Comparison of ENCODE assay signal across 22 cellular contexts in genomic region chr16:13631916-13632315, GRCh38.
"Had no signal": no experiment of that assay in that cellular context is flagged by ENCODE, and none has a peak within 500 bp of the region (broad histone marks: within the 10 kb centered on the region; RNA-seq: fewer than 3 reads in every experiment).

No MANE protein-coding gene starts in this region.

- H3K9me3 ChIP-seq: adrenal gland had no signal

- H3K4me1 Mint-ChIP-seq: activated naive CD8-positive, alpha-beta T cell treated with anti-CD3 and anti-CD28 coated beads, Interleukin-2, amount 10 ng/mL, durations not matched to agents 7 days and 5 days had no signal

- ATAC-seq: activated CD8-positive, alpha-beta T cell treated with anti-CD3 and anti-CD28 coated beads for 36 hours; activated T-cell treated with anti-CD3 and anti-CD28 coated beads, Interleukin-2, amount 50 U/mL, for 72 hours had no signal

- H3K27me3 Mint-ChIP-seq: activated CD8-positive, alpha-beta T cell treated with anti-CD3 and anti-CD28 coated beads for 36 hours had no signal

- H3K9me3 Mint-ChIP-seq: activated CD8-positive, alpha-beta T cell treated with anti-CD3 and anti-CD28 coated beads for 36 hours had no signal

- H3K27ac ChIP-seq: adrenal gland, PC-9, VCaP had no signal

- H3K4me3 Mint-ChIP-seq: activated CD8-positive, alpha-beta T cell treated with anti-CD3 and anti-CD28 coated beads for 36 hours; activated naive CD8-positive, alpha-beta T cell treated with anti-CD3 and anti-CD28 coated beads, Interleukin-2, amount 10 ng/mL, durations not matched to agents 7 days and 5 days; activated T-cell treated with anti-CD3 and anti-CD28 coated beads, Interleukin-2, amount 50 U/mL, for 72 hours had no signal

- H2AFZ ChIP-seq: PC-9 had no signal

- H3K36me3 ChIP-seq: adrenal gland had no signal

- H3K4me3 ChIP-seq: adrenal gland, PC-9 had no signal

- H3K36me3 Mint-ChIP-seq: activated naive CD8-positive, alpha-beta T cell treated with anti-CD3 and anti-CD28 coated beads, Interleukin-2, amount 10 ng/mL, durations not matched to agents 7 days and 5 days had no signal

- DNase-seq: activated CD4-positive, alpha-beta T cell treated with anti-CD3 and anti-CD28 coated beads for 4 hours; activated CD8-positive, alpha-beta memory T cell treated with anti-CD3 and anti-CD28 coated beads, Interleukin-2, amount 50 U/mL, for 4 hours; activated CD8-positive, alpha-beta T cell treated with anti-CD3 and anti-CD28 coated beads for 36 hours; activated gamma-delta T cell treated with Interleukin-2 at 50 U/mL for 16 hours; activated naive CD4-positive, alpha-beta T cell treated with anti-CD3 and anti-CD28 coated beads, Interleukin-2, amount 50 U/mL, for 16 hours; activated naive CD8-positive, alpha-beta T cell treated with anti-CD3 and anti-CD28 coated beads, Interleukin-2, amount 10 ng/mL, durations not matched to agents 7 days and 5 days; activated T-cell treated with anti-CD3 and anti-CD28 coated beads, Interleukin-2, amount 50 U/mL, for 72 hours; adrenal gland; anterior cingulate cortex; cerebellar nuclear complex; Kasumi-1; NCI-H1105 treated with DMSO at 0.1 percent for 48 hours; NCI-H1436 treated with DMSO at 0.1 percent for 48 hours; NCI-H187; NCI-H2081; NCI-H510A treated with DMSO at 0.1 percent for 48 hours; NCI-H69; PC-9; SIG-M5; T-helper 1 cell had no signal

- H3K4me2 ChIP-seq: PC-9 had no signal

- H3K27ac Mint-ChIP-seq: activated CD8-positive, alpha-beta T cell treated with anti-CD3 and anti-CD28 coated beads for 36 hours; activated naive CD8-positive, alpha-beta T cell treated with anti-CD3 and anti-CD28 coated beads, Interleukin-2, amount 10 ng/mL, durations not matched to agents 7 days and 5 days; activated T-cell treated with anti-CD3 and anti-CD28 coated beads, Interleukin-2, amount 50 U/mL, for 72 hours; activated T-helper 2 cell treated with anti-CD3 and anti-CD28 coated beads, Interferon-gamma antibody, Interleukin-2, Interleukin-4, amounts not matched to agents 10 μg/mL and 5 μg/mL and 100 μg/mL, durations not matched to agents 14 hours and 24 hours and 36 hours had no signal

- H3K4me1 ChIP-seq: adrenal gland had no signal

- H3K27me3 ChIP-seq: adrenal gland had no signal
